In genomic region chr12:7934153-7934552, GRCh38 we compare ENCODE assay signal across 10 cellular contexts. TPM values are rescaled to one million over a fixed set of nuclear protein-coding genes. Genes with fewer than 3 reads are reported as not detected.
A peak's percentile ranks its signal among the peaks of the same experiment; 100 is the strongest.
DNase-seq lines count a peak whose midpoint lies in the region; ATAC-seq and TF ChIP-seq lines count a peak whose summit lies in the region.
"Had no signal": no experiment of that assay in that cellular context is flagged by ENCODE, and none has a peak within 500 bp of the region (broad histone marks: within the 10 kb centered on the region; RNA-seq: fewer than 3 reads in every experiment).

No MANE protein-coding gene starts in this region.

- no peak for TF ChIP-seq CTCF in CD4-positive, alpha-beta T cell (IDR thresholded peaks at IDR 0.05)
- TF ChIP-seq CTCF in esophagus muscularis mucosa (IDR thresholded peaks at IDR 0.05) (no peak), parathyroid adenoma (IDR thresholded peaks at IDR 0.05) (no peak)

- POLR2A ChIA-PET in CD4-positive, alpha-beta T cell (lab: Charles Lee), result interaction anchor here (0.8 to 8.1 kb wide), 8 partner anchors 16 to 310 kb away, joined by 3 to 353 read pairs (median 28); no protein-coding TSS in a partner anchor

- ATAC-seq in CD4-positive, alpha-beta T cell (ENCODE audit: poor library complexity), result no peak
- ATAC-seq in GM21423 (IDR thresholded peaks at IDR 0.05; ENCODE audit: unreplicated experiment) (no peak), GM19035 (IDR thresholded peaks at IDR 0.05; ENCODE audit: unreplicated experiment) (no peak)

- intact Hi-C loops in CD4-positive, alpha-beta T cell (cut with DNase I, micrococcal nuclease), result loop anchor here in 1 of 2 experiments (5.0 kb wide), 1 partner anchor 143 kb away; no protein-coding TSS in a partner anchor
- intact Hi-C loops in esophagus muscularis mucosa (cut with DNase I), result loop anchor here (5.0 to 10.0 kb wide), 3 partner anchors 33 to 151 kb away; partner anchors contain the start of gene NECAP1

- H3K36me3 ChIP-seq in HUES64 (ENCODE audit: insufficient read depth, low read length) (peaks cover 58% of the 10 kb centered on the region), esophagus muscularis mucosa (peaks cover 19 to 40% (median 39%) of the 10 kb centered on the region in 4 donors), parathyroid adenoma (ENCODE audit: control insufficient read depth, insufficient read depth, low read length) (no peaks in the 10 kb centered on the region)

- WGBS in HUES64, result 9% methylated on average over 7 of the region's 7 CpGs
- 47% methylated on average over 7 of the region's 7 CpGs for WGBS in esophagus muscularis mucosa

- H3K27ac ChIP-seq in CD4-positive, alpha-beta T cell (ENCODE audit: low read depth, low read length), result peak overlapping the region; percentile 71
- H3K27ac ChIP-seq in HUES64 (ENCODE audit: low read depth, low read length) (peak overlapping the region; percentile 54; the same call in 1 of the 2 replicates), esophagus muscularis mucosa (replicated peaks in 1 of 4) (peak overlapping the region; percentile 74 to 84 (median 83)), parathyroid adenoma (peak overlapping the region; percentile 73)

- peak overlapping the region; percentile 35 for H3K4me2 ChIP-seq in parathyroid adenoma (ENCODE audit: low read length)

- no peaks in the 10 kb centered on the region for H3K9me3 ChIP-seq in CD4-positive, alpha-beta T cell (ENCODE audit: control insufficient read depth, low read length)
- H3K9me3 ChIP-seq in HUES64 (ENCODE audit: insufficient read depth, low read depth, low read length) (no peaks in the 10 kb centered on the region), esophagus muscularis mucosa (no peaks in the 10 kb centered on the region), parathyroid adenoma (ENCODE audit: control insufficient read depth, low read length) (no peaks in the 10 kb centered on the region)

- H3K27me3 ChIP-seq in CD4-positive, alpha-beta T cell (ENCODE audit: control insufficient read depth, insufficient read depth, low read length), result no peaks in the 10 kb centered on the region
- H3K27me3 ChIP-seq in HUES64 (ENCODE audit: insufficient read depth, low read length) (no peaks in the 10 kb centered on the region), esophagus muscularis mucosa (no peaks in the 10 kb centered on the region), parathyroid adenoma (ENCODE audit: control insufficient read depth, insufficient read depth, low read length) (no peaks in the 10 kb centered on the region)

- H3K4me1 Mint-ChIP-seq in CD4-positive, alpha-beta T cell (ENCODE audit: low read depth), result peaks cover 27% of the 10 kb centered on the region

- TF ChIP-seq EP300 in esophagus muscularis mucosa (IDR thresholded peaks at IDR 0.05), result no peak

- no peak overlapping the region for H2AFZ ChIP-seq in parathyroid adenoma

- H3K9ac ChIP-seq in HUES64 (ENCODE audit: low read depth, low read length), result peak overlapping the region; percentile 97
- no peak overlapping the region for H3K9ac ChIP-seq in parathyroid adenoma

- H3K79me2 ChIP-seq in parathyroid adenoma, result no peaks in the 10 kb centered on the region

- H3K9me3 Mint-ChIP-seq in CD4-positive, alpha-beta T cell, result no peaks in the 10 kb centered on the region
- H3K9me3 Mint-ChIP-seq: central memory CD8-positive, alpha-beta T cell; T-helper 1 cell treated with Interleukin-12 subunit alpha and Interleukin-12 subunit beta and Interleukin-4 antibody, amounts not matched to agents 30 μg/mL and 1 μg/mL, for 36 hours had no signal

- H3K36me3 Mint-ChIP-seq in CD4-positive, alpha-beta T cell (ENCODE audit: low read depth), result peaks cover 28% of the 10 kb centered on the region

- H3K27me3 Mint-ChIP-seq in CD4-positive, alpha-beta T cell, result no peaks in the 10 kb centered on the region
- H3K27me3 Mint-ChIP-seq: central memory CD8-positive, alpha-beta T cell had no signal

- DNase-seq in CD4-positive, alpha-beta T cell, result no peak
- no peak for DNase-seq in esophagus muscularis mucosa (ENCODE audit: extremely low spot score)
- no peak for DNase-seq in midbrain (lab: John Stamatoyannopoulos, UW)
- no peak for DNase-seq in activated CD8-positive, alpha-beta memory T cell treated with anti-CD3 and anti-CD28 coated beads, Interleukin-2, amount 50 U/mL, for 4 hours

- H3K4me3 ChIP-seq in HUES64 (ENCODE audit: low read length) (peak overlapping the region; percentile 100), esophagus muscularis mucosa (peak overlapping the region; percentile 53 to 64 (median 58)), parathyroid adenoma (ENCODE audit: low read depth, low read length) (peak overlapping the region; percentile 48)

- CTCF ChIA-PET in CD4-positive, alpha-beta T cell (lab: Charles Lee), result interaction anchor here (1.0 to 7.6 kb wide), 11 partner anchors 28 to 147 kb away, joined by 3 to 175 read pairs (median 6); no protein-coding TSS in a partner anchor

- H3K4me1 ChIP-seq in HUES64 (ENCODE audit: insufficient read depth, low read length), result peaks cover 23% of the 10 kb centered on the region; the same call in 1 of the 2 replicates
- peaks cover 10 to 37% (median 29%) of the 10 kb centered on the region in 4 donors for H3K4me1 ChIP-seq in esophagus muscularis mucosa
- peaks cover 3% of the 10 kb centered on the region for H3K4me1 ChIP-seq in parathyroid adenoma

- no peak overlapping the region for H3K4me3 Mint-ChIP-seq in CD4-positive, alpha-beta T cell
- H3K4me3 Mint-ChIP-seq: central memory CD8-positive, alpha-beta T cell; T-helper 1 cell treated with Interleukin-12 subunit alpha and Interleukin-12 subunit beta and Interleukin-4 antibody, amounts not matched to agents 30 μg/mL and 1 μg/mL, for 36 hours had no signal

- TF ChIP-seq POLR2A in esophagus muscularis mucosa (IDR thresholded peaks at IDR 0.05; ENCODE audit: low read depth), result no peak

- H3K27ac Mint-ChIP-seq in CD4-positive, alpha-beta T cell, result no peak overlapping the region
- H3K27ac Mint-ChIP-seq: T-helper 1 cell treated with Interleukin-12 subunit alpha and Interleukin-12 subunit beta and Interleukin-4 antibody, amounts not matched to agents 30 μg/mL and 1 μg/mL, for 36 hours had no signal

RNA-seq across cellular contexts. Expression of gene SLC2A3, which starts 1.8 kb away (rescaled TPM):
- 100 to 1,000 TPM; 929 to 939 TPM for total RNA-seq in CD4-positive, alpha-beta T cell
- 433 TPM for polyA plus RNA-seq in HUES64 (2013, experiment 1 of 2)
- polyA plus RNA-seq in HUES64 (2013, experiment 2 of 2), result 526 TPM
- total RNA-seq in esophagus muscularis mucosa, result 100 to 1,000 TPM in 1 of 4 donors, 10 to 100 TPM in 3; 10.7 to 102 (median 13.5) TPM

Comparison
In these comparisons a context has a peak if more than half of its experiments do, and no peak if none do; other contexts are left out.
1. H3K4me3 ChIP-seq: peak in every context shown above with its lines; median percentile 100 in HUES64; 58 in esophagus muscularis mucosa; 48 in parathyroid adenoma.
2. RNA of gene SLC2A3, which starts 1.8 kb away (total RNA-seq): 929 to 939 TPM in CD4-positive, alpha-beta T cell; 10.7 to 102 TPM in esophagus muscularis mucosa; every median in the first group is over 4 times any median in the second.
3. Peak in every context shown above with its lines, with median percentiles within 50 percentile points of each other: H3K27ac ChIP-seq.